9 cellular contexts compared by ENCODE assay signal in genomic region chr1:226457307-226457712, GRCh38. TPM values are rescaled to one million over a fixed set of nuclear protein-coding genes. Genes with fewer than 3 reads are reported as not detected.
DNase-seq lines count a peak whose midpoint lies in the region; ATAC-seq and TF ChIP-seq lines count a peak whose summit lies in the region.
"Had no signal": no experiment of that assay in that cellular context is flagged by ENCODE, and none has a peak within 500 bp of the region (broad histone marks: within the 10 kb centered on the region; RNA-seq: fewer than 3 reads in every experiment).

No MANE protein-coding gene starts in this region.

- H3K27me3 Mint-ChIP-seq in stimulated activated memory B cell treated with anti-CD40 and anti-IgM and Interleukin-4, amounts not matched to agents 10 μg/mL and 1 μg/mL and 100 μg/mL, for 72 hours = peaks cover 42% of the 10 kb centered on the region

- peak overlapping the region; percentile 23 for H3K27ac Mint-ChIP-seq in stimulated activated memory B cell treated with anti-CD40 and anti-IgM and Interleukin-4, amounts not matched to agents 10 μg/mL and 1 μg/mL and 100 μg/mL, for 72 hours

- H3K4me1 Mint-ChIP-seq in stimulated activated memory B cell treated with anti-CD40 and anti-IgM and Interleukin-4, amounts not matched to agents 10 μg/mL and 1 μg/mL and 100 μg/mL, for 72 hours = peaks cover 20% of the 10 kb centered on the region

- DNase-seq in NCI-H146 (lab: John Stamatoyannopoulos, UW) (peak; percentile 38), NCI-H146 treated with DMSO at 0.1 percent for 48 hours (lab: John Stamatoyannopoulos, UW; ENCODE audit: unreplicated experiment) (no peak), germinal center (ENCODE audit: low spot score) (peak; percentile 57), midbrain (lab: John Stamatoyannopoulos, UW) (no peak), omental fat pad (ENCODE audit: low spot score) (no peak), hepatic stellate cell (ENCODE audit: low spot score) (no peak)
- peak; percentile 7 to 32 (median 16) for DNase-seq in activated CD8-positive, alpha-beta memory T cell treated with anti-CD3 and anti-CD28 coated beads for 48 hours (ENCODE audit: low read depth in 2 of 3, low spot score in 2 of 3)

- H3K9me3 Mint-ChIP-seq in stimulated activated memory B cell treated with anti-CD40 and anti-IgM and Interleukin-4, amounts not matched to agents 10 μg/mL and 1 μg/mL and 100 μg/mL, for 72 hours = peaks cover 4% of the 10 kb centered on the region

- no peak for TF ChIP-seq CTCF in omental fat pad (IDR thresholded peaks at IDR 0.05)

- H3K36me3 Mint-ChIP-seq in stimulated activated memory B cell treated with anti-CD40 and anti-IgM and Interleukin-4, amounts not matched to agents 10 μg/mL and 1 μg/mL and 100 μg/mL, for 72 hours = no peaks in the 10 kb centered on the region

- ATAC-seq in stimulated activated memory B cell treated with anti-CD40 and anti-IgM and Interleukin-4, amounts not matched to agents 10 μg/mL and 1 μg/mL and 100 μg/mL, for 72 hours = no peak
- no peak for ATAC-seq in omental fat pad (ENCODE audit: low FRiP score)
- ATAC-seq: A549 had no signal

- peak overlapping the region; percentile 42 for H3K4me3 Mint-ChIP-seq in stimulated activated memory B cell treated with anti-CD40 and anti-IgM and Interleukin-4, amounts not matched to agents 10 μg/mL and 1 μg/mL and 100 μg/mL, for 72 hours

RNA-seq across cellular contexts. Expression of gene PARP1, which starts 49.4 kb away (rescaled TPM):
- 10 to 100 TPM; 62.3 to 76.9 (median 63.4) TPM for total RNA-seq in omental fat pad

Comparison
In these comparisons a context has a peak if more than half of its experiments do, and no peak if none do; other contexts are left out.
1. DNase-seq: peak in NCI-H146 (single experiment), activated CD8-positive, alpha-beta memory T cell treated with anti-CD3 and anti-CD28 coated beads for 48 hours (3 of 3) and germinal center (single experiment); none in NCI-H146 treated with DMSO at 0.1 percent for 48 hours (single experiment), midbrain (single experiment), omental fat pad (single experiment) and hepatic stellate cell (single experiment).